Comparison of ENCODE assay signal across 13 cellular contexts in genomic region chr16:87127061-87127765, GRCh38.
A peak's percentile ranks its signal among the peaks of the same experiment; 100 is the strongest.
DNase-seq lines count a peak whose midpoint lies in the region; FAIRE-seq and TF ChIP-seq lines count a peak whose summit lies in the region.
"Had no signal": no experiment of that assay in that cellular context is flagged by ENCODE, and none has a peak within 500 bp of the region (broad histone marks: within the 10 kb centered on the region; RNA-seq: fewer than 3 reads in every experiment).

No MANE protein-coding gene starts in this region.

- no peak overlapping the region for H3K9ac ChIP-seq in BLaER1

- peak; percentile 39 for DNase-seq in brain microvascular endothelial cell
- no peak for DNase-seq in right atrium auricular region (ENCODE audit: low spot score)
- DNase-seq in ovary: peak; percentile 34 to 64 (median 48)
- DNase-seq in kidney glomerular epithelial cell (lab: John Stamatoyannopoulos, UW): no peak
- no peak for DNase-seq in GM12892 (ENCODE audit: insufficient read length)
- DNase-seq in CD8-positive, alpha-beta memory T cell: no peak
- DNase-seq in G401 (ENCODE audit: low spot score): no peak
- DNase-seq: activated naive CD8-positive, alpha-beta T cell treated with anti-CD3 and anti-CD28 coated beads, Interleukin-2, amount 10 ng/mL, durations not matched to agents 7 days and 5 days; DMS53; NCI-H2227 treated with DMSO at 0.1 percent for 48 hours; occipital lobe had no signal

- H3K27me3 ChIP-seq in BLaER1 (no peaks in the 10 kb centered on the region), brain microvascular endothelial cell (replicated peaks) (no peaks in the 10 kb centered on the region), right atrium auricular region (no peaks in the 10 kb centered on the region), ovary (no peaks in the 10 kb centered on the region)
- H3K27me3 ChIP-seq in CD8-positive, alpha-beta memory T cell (ENCODE audit: insufficient read depth, low read length, poor library complexity, severe bottlenecking): no peaks in the 10 kb centered on the region

- H4K20me1 ChIP-seq in BLaER1: no peaks in the 10 kb centered on the region

- 0 out of 2 replicates have a peak, but pooled peaks cover 3% of the 10 kb centered on the region for H3K9me3 ChIP-seq in BLaER1
- peaks cover 0 to 14% of the 10 kb centered on the region in 2 donors for H3K9me3 ChIP-seq in right atrium auricular region
- H3K9me3 ChIP-seq in ovary: no peaks in the 10 kb centered on the region
- H3K9me3 ChIP-seq in CD8-positive, alpha-beta memory T cell (ENCODE audit: low read length): no peaks in the 10 kb centered on the region

- TF ChIP-seq EP300 in ovary (IDR thresholded peaks at IDR 0.05): no peak

- CTCF ChIA-PET in CD8-positive, alpha-beta memory T cell (lab: Charles Lee): no interaction called here

- in situ Hi-C loops in brain microvascular endothelial cell (cut with HindIII; ENCODE audit: low pct_ligation_motif_present, low sequenced_read_pairs) (no loop called here), G401 (cut with HindIII; ENCODE audit: low sequenced_read_pairs) (no loop called here)

- H3K4me2 ChIP-seq in BLaER1: peak overlapping the region; percentile 54

- no peak for FAIRE-seq in GM12892 (lab: Jason Lieb, UNC)
- FAIRE-seq: TTC549 had no signal

- H3K4me3 ChIP-seq in BLaER1 (no peak overlapping the region), brain microvascular endothelial cell (ENCODE audit: low read depth, low read length) (no peak overlapping the region), right atrium auricular region (no peak overlapping the region), ovary (no peak overlapping the region)
- H3K4me3 ChIP-seq in CD8-positive, alpha-beta memory T cell (ENCODE audit: low read length): no peak overlapping the region

- TF ChIP-seq POLR2A in ovary (IDR thresholded peaks at IDR 0.05): no peak
- TF ChIP-seq POLR2A in GM12892 (IDR thresholded peaks at IDR 0.05; ENCODE audit: low read depth, low read length): no peak

- 5 to 8% (median 7%) methylated on average over 23 of the region's 23 CpGs for WGBS in ovary, 3 donors

- TF ChIP-seq CTCF in brain microvascular endothelial cell (IDR thresholded peaks at IDR 0.05; ENCODE audit: low read depth, low read length, missing control alignments) (no peak), right atrium auricular region (IDR thresholded peaks at IDR 0.05) (no peak), ovary (IDR thresholded peaks at IDR 0.05) (no peak)

- intact Hi-C loops in ovary (cut with DNase I): no loop called here

- H3K27ac ChIP-seq in BLaER1 (no peak overlapping the region), brain microvascular endothelial cell (peak overlapping the region; percentile 27), right atrium auricular region (peak overlapping the region; percentile 17 to 65), ovary (peak overlapping the region; percentile 3 to 61)
- H3K27ac ChIP-seq in CD8-positive, alpha-beta memory T cell (ENCODE audit: low read depth, low read length): no peak overlapping the region

- no peak overlapping the region for H3K4me3 Mint-ChIP-seq in CD8-positive, alpha-beta memory T cell
- H3K4me3 Mint-ChIP-seq: activated naive CD8-positive, alpha-beta T cell treated with anti-CD3 and anti-CD28 coated beads, Interleukin-2, amount 10 ng/mL, durations not matched to agents 7 days and 5 days had no signal

- peaks cover 0 to 4% (median 0%) of the 10 kb centered on the region in 5 donors for H3K9me3 Mint-ChIP-seq in CD8-positive, alpha-beta memory T cell

- peaks cover 0 to 6% of the 10 kb centered on the region in 2 donors for H3K27me3 Mint-ChIP-seq in CD8-positive, alpha-beta memory T cell

- H3K4me1 ChIP-seq in BLaER1: peaks cover 14% of the 10 kb centered on the region
- H3K4me1 ChIP-seq in right atrium auricular region: peaks cover 0 to 25% of the 10 kb centered on the region in 2 donors
- peaks cover 17% of the 10 kb centered on the region for H3K4me1 ChIP-seq in ovary (ENCODE audit: insufficient read depth)
- no peaks in the 10 kb centered on the region for H3K4me1 ChIP-seq in CD8-positive, alpha-beta memory T cell (ENCODE audit: insufficient read depth, low read length)

- no peaks in the 10 kb centered on the region for H3K4me1 Mint-ChIP-seq in CD8-positive, alpha-beta memory T cell
- H3K4me1 Mint-ChIP-seq: activated naive CD8-positive, alpha-beta T cell treated with anti-CD3 and anti-CD28 coated beads, Interleukin-2, amount 10 ng/mL, durations not matched to agents 7 days and 5 days had no signal

- H3K27ac Mint-ChIP-seq in CD8-positive, alpha-beta memory T cell: no peak overlapping the region
- H3K27ac Mint-ChIP-seq: activated naive CD8-positive, alpha-beta T cell treated with anti-CD3 and anti-CD28 coated beads, Interleukin-2, amount 10 ng/mL, durations not matched to agents 7 days and 5 days had no signal

- H3K36me3 Mint-ChIP-seq in CD8-positive, alpha-beta memory T cell: no peaks in the 10 kb centered on the region
- H3K36me3 Mint-ChIP-seq: activated naive CD8-positive, alpha-beta T cell treated with anti-CD3 and anti-CD28 coated beads, Interleukin-2, amount 10 ng/mL, durations not matched to agents 7 days and 5 days had no signal

- H3K36me3 ChIP-seq in BLaER1 (no peaks in the 10 kb centered on the region), brain microvascular endothelial cell (replicated peaks) (no peaks in the 10 kb centered on the region), right atrium auricular region (no peaks in the 10 kb centered on the region), ovary (no peaks in the 10 kb centered on the region)
- H3K36me3 ChIP-seq in CD8-positive, alpha-beta memory T cell (ENCODE audit: insufficient read depth, low read length): no peaks in the 10 kb centered on the region

- POLR2A ChIA-PET in CD8-positive, alpha-beta memory T cell (lab: Charles Lee): no interaction called here

Comparison
In these comparisons a context has a peak if more than half of its experiments do, and no peak if none do; other contexts are left out.
1. H3K27ac ChIP-seq: peak in brain microvascular endothelial cell (single experiment), right atrium auricular region (2 of 2) and ovary (2 of 2); none in BLaER1 (single experiment) and CD8-positive, alpha-beta memory T cell (single experiment).
2. DNase-seq: peak in brain microvascular endothelial cell (single experiment) and ovary (5 of 5); none in right atrium auricular region (single experiment), kidney glomerular epithelial cell (single experiment), GM12892 (single experiment), CD8-positive, alpha-beta memory T cell (0 of 5) and G401 (single experiment).